21 cellular contexts compared by ENCODE assay signal in genomic region chr2:18194161-18194560, GRCh38.
DNase-seq lines count a peak whose midpoint lies in the region; ATAC-seq and TF ChIP-seq lines count a peak whose summit lies in the region.
"Had no signal": no experiment of that assay in that cellular context is flagged by ENCODE, and none has a peak within 500 bp of the region (broad histone marks: within the 10 kb centered on the region; RNA-seq: fewer than 3 reads in every experiment).

No MANE protein-coding gene starts in this region.

- no peaks in the 10 kb centered on the region for H3K36me3 ChIP-seq in PC-3 (ENCODE audit: low read depth, low read length)
- H3K36me3 ChIP-seq: BE2C had no signal

- intact Hi-C loops in PC-3 (cut with micrococcal nuclease): no loop called here

- H3K4me1 ChIP-seq in PC-3 (ENCODE audit: insufficient read depth, low read length): no peaks in the 10 kb centered on the region; the same call in 1 of the 2 replicates
- H3K4me1 ChIP-seq: BE2C had no signal

- no peaks in the 10 kb centered on the region for H3K9me3 Mint-ChIP-seq in progenitor cell of endocrine pancreas (ENCODE audit: low read depth)
- H3K9me3 Mint-ChIP-seq: CD8-positive, alpha-beta memory T cell; GM23338; HFFc6 had no signal

- ATAC-seq in HG03457 (IDR thresholded peaks at IDR 0.05; ENCODE audit: unreplicated experiment) (no peak), PC-3 (no peak)
- ATAC-seq: GM23338, HCT116 had no signal

- peaks cover 9% of the 10 kb centered on the region for H3K4me1 Mint-ChIP-seq in progenitor cell of endocrine pancreas (ENCODE audit: low read depth)
- H3K4me1 Mint-ChIP-seq: CD4-positive, CD25-positive, alpha-beta regulatory T cell; CD8-positive, alpha-beta memory T cell had no signal

- no peaks in the 10 kb centered on the region for H4K20me1 ChIP-seq in PC-3 (ENCODE audit: low read length)

- no peaks in the 10 kb centered on the region for H3K9me3 ChIP-seq in PC-3 (ENCODE audit: low read length)
- H3K9me3 ChIP-seq: BE2C had no signal

- H3K9me2 ChIP-seq in PC-3 (replicated peaks; ENCODE audit: low read length): no peaks in the 10 kb centered on the region

- H3K27me3 ChIP-seq in PC-3 (ENCODE audit: low read length): peaks cover 4% of the 10 kb centered on the region; the same call in 1 of the 2 replicates
- H3K27me3 ChIP-seq: BE2C had no signal

- no peaks in the 10 kb centered on the region for H3F3A ChIP-seq in PC-3 (ENCODE audit: low read length, unreplicated experiment)

- no peak overlapping the region for H3K9ac ChIP-seq in PC-3 (ENCODE audit: low read length)

- no peak overlapping the region for H3K27ac ChIP-seq in PC-3 (ENCODE audit: low read length)

- H3K27ac Mint-ChIP-seq in progenitor cell of endocrine pancreas: no peak overlapping the region
- H3K27ac Mint-ChIP-seq: CD4-positive, CD25-positive, alpha-beta regulatory T cell; CD8-positive, alpha-beta memory T cell; GM23338; HFFc6 had no signal

- no TSS peak for BruUV-seq in PC-3 (replicated peaks; lab: Mats Ljungman, UMichigan)

- H3K4me2 ChIP-seq in PC-3 (ENCODE audit: low read length): no peak overlapping the region
- H3K4me2 ChIP-seq: GM23338 had no signal

- no peak for TF ChIP-seq CTCF in PC-3 (conservative IDR thresholded peaks at IDR 0.05; ENCODE audit: low read depth, low read length)
- no peak for TF ChIP-seq CTCF in progenitor cell of endocrine pancreas (IDR thresholded peaks at IDR 0.05; ENCODE audit: unreplicated experiment)

- no peaks in the 10 kb centered on the region for H3K36me3 Mint-ChIP-seq in progenitor cell of endocrine pancreas (ENCODE audit: insufficient read depth)
- H3K36me3 Mint-ChIP-seq: CD4-positive, CD25-positive, alpha-beta regulatory T cell; CD8-positive, alpha-beta memory T cell had no signal

- POLR2A ChIA-PET in PC-3 (lab: Charles Lee; ENCODE audit: unreplicated experiment): no interaction called here

- H3K79me2 ChIP-seq in PC-3 (ENCODE audit: low read length): no peaks in the 10 kb centered on the region

- no peak overlapping the region for H3K4me3 ChIP-seq in PC-3 (ENCODE audit: low read length)
- H3K4me3 ChIP-seq: GM23338 had no signal

- H3K27me3 Mint-ChIP-seq in progenitor cell of endocrine pancreas: peaks cover 3% of the 10 kb centered on the region
- H3K27me3 Mint-ChIP-seq: CD4-positive, CD25-positive, alpha-beta regulatory T cell; CD8-positive, alpha-beta memory T cell had no signal

- no peak overlapping the region for H3K4me3 Mint-ChIP-seq in progenitor cell of endocrine pancreas (ENCODE audit: low read depth)
- H3K4me3 Mint-ChIP-seq: CD4-positive, CD25-positive, alpha-beta regulatory T cell; CD8-positive, alpha-beta memory T cell; GM23338; HFFc6 had no signal

- peak; percentile 8 for DNase-seq in HT1080 (ENCODE audit: low read depth)
- DNase-seq in amniotic epithelial cell (ENCODE audit: low read depth): peak; percentile 29
- peak; percentile 16 for DNase-seq in glomerular visceral epithelial cell (ENCODE audit: extremely low spot score)
- peak; percentile 34 for DNase-seq in renal cortical epithelial cell (ENCODE audit: low read depth)
- no peak for DNase-seq in NCI-H2171 treated with DMSO at 0.1 percent for 48 hours (lab: John Stamatoyannopoulos, UW)
- DNase-seq in PC-3: no peak
- DNase-seq in progenitor cell of endocrine pancreas (ENCODE audit: low spot score, unreplicated experiment): no peak
- DNase-seq: ACHN; BE2C; C1 segment of cervical spinal cord; CD4-positive, CD25-positive, alpha-beta regulatory T cell; CD8-positive, alpha-beta memory T cell; COR-L47; DMS 273 treated with DMSO at 0.1 percent for 48 hours; DMS53; DND-41; EL; HFFc6 had no signal

- CTCF ChIA-PET in PC-3 (lab: Charles Lee): no interaction called here

- H2AFZ ChIP-seq in PC-3 (ENCODE audit: low read length): no peak overlapping the region
- H2AFZ ChIP-seq: GM23338 had no signal

Comparison
In these comparisons a context has a peak if more than half of its experiments do, and no peak if none do; other contexts are left out.
1. DNase-seq: peak in HT1080 (single experiment), amniotic epithelial cell (single experiment), glomerular visceral epithelial cell (single experiment) and renal cortical epithelial cell (single experiment); none in NCI-H2171 treated with DMSO at 0.1 percent for 48 hours (single experiment), PC-3 (single experiment) and progenitor cell of endocrine pancreas (single experiment).